In the genomic region with DNA sequence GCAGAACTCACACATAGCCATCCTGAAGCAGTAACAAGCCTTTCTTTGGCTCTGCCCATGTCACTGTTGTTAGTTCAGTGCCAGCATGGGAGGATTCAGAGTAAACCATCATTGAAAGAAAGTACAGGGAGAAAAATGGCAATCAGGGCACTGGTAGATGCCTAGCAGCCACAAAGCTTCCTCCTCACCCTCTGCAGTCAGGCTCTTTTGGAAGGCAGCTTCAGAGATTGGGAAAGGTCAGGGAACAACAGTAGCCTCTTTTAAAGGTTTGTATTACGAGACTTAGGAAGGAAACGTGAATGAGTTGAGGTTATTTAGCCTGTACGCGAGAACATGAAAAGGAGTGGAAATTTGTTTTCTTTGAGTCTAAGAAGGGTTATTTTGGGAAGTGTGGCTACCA, we compare ENCODE assay signal across 18 cellular contexts. TPM values are rescaled to one million over a fixed set of nuclear protein-coding genes. Genes with fewer than 3 reads are reported as not detected.
A peak's percentile ranks its signal among the peaks of the same experiment; 100 is the strongest.
DNase-seq lines count a peak whose midpoint lies in the region; ATAC-seq and TF ChIP-seq lines count a peak whose summit lies in the region.
"Had no signal": no experiment of that assay in that cellular context is flagged by ENCODE, and none has a peak within 500 bp of the region (broad histone marks: within the 10 kb centered on the region; RNA-seq: fewer than 3 reads in every experiment).

No MANE protein-coding gene starts in this region.

- TF ChIP-seq CTCF in Panc1 (IDR thresholded peaks at IDR 0.05) = no peak
- TF ChIP-seq CTCF in fibroblast of villous mesenchyme (IDR thresholded peaks at IDR 0.05; ENCODE audit: insufficient read depth, low read depth, low read length) = no peak
- no peak for TF ChIP-seq CTCF in neural crest cell (conservative IDR thresholded peaks at IDR 0.05)
- TF ChIP-seq CTCF in brain microvascular endothelial cell (IDR thresholded peaks at IDR 0.05; ENCODE audit: low read depth, low read length, missing control alignments) = no peak

- H3K27me3 ChIP-seq in BLaER1 = no peaks in the 10 kb centered on the region
- no peaks in the 10 kb centered on the region for H3K27me3 ChIP-seq in Panc1 (ENCODE audit: control insufficient read depth, insufficient read depth, low read length)
- H3K27me3 ChIP-seq in brain microvascular endothelial cell (replicated peaks) = no peaks in the 10 kb centered on the region
- H3K27me3 ChIP-seq: colonic mucosa, sigmoid colon had no signal

- H3K9me3 ChIP-seq in BLaER1 = no peaks in the 10 kb centered on the region
- no peaks in the 10 kb centered on the region for H3K9me3 ChIP-seq in Panc1 (ENCODE audit: control insufficient read depth, insufficient read depth, low read depth, low read length)
- H3K9me3 ChIP-seq: colonic mucosa, sigmoid colon had no signal

- intact Hi-C loops in Panc1 (cut with micrococcal nuclease; ENCODE audit: unreplicated experiment) = no loop called here

- H3K27ac Mint-ChIP-seq in neural crest cell (ENCODE audit: unreplicated experiment) = peak overlapping the region; percentile 90
- H3K27ac Mint-ChIP-seq: activated T-helper 17 cell treated with anti-CD3 and anti-CD28 coated beads, Interleukin-2, amount 50 U/mL, for 72 hours; T-helper 2 cell treated with Interferon-gamma antibody and Interleukin-4, amounts not matched to agents 5 μg/mL and 100 μg/mL, for 36 hours had no signal

- H3K9ac ChIP-seq in BLaER1 = no peak overlapping the region

- peak overlapping the region; percentile 12 for H3K4me2 ChIP-seq in BLaER1

- H3K27ac ChIP-seq in BLaER1 (no peak overlapping the region), Panc1 (ENCODE audit: low read length) (no peak overlapping the region), brain microvascular endothelial cell (no peak overlapping the region)
- H3K27ac ChIP-seq: colonic mucosa had no signal

- no peaks in the 10 kb centered on the region for H3K27me3 Mint-ChIP-seq in neural crest cell (ENCODE audit: low read depth)
- H3K27me3 Mint-ChIP-seq: activated T-helper 17 cell treated with anti-CD3 and anti-CD28 coated beads, Interleukin-2, amount 50 U/mL, for 72 hours had no signal

- CTCF ChIA-PET in Panc1 (lab: Charles Lee) = no interaction called here

- no peaks in the 10 kb centered on the region for H3K9me3 Mint-ChIP-seq in neural crest cell
- H3K9me3 Mint-ChIP-seq: activated T-helper 17 cell treated with anti-CD3 and anti-CD28 coated beads, Interleukin-2, amount 50 U/mL, for 72 hours; T-helper 2 cell treated with Interferon-gamma antibody and Interleukin-4, amounts not matched to agents 5 μg/mL and 100 μg/mL, for 36 hours had no signal

- no peak for DNase-seq in Panc1 (ENCODE audit: low read depth, low spot score)
- peak; percentile 7 for DNase-seq in fibroblast of villous mesenchyme (ENCODE audit: low read depth)
- DNase-seq in neural crest cell (ENCODE audit: low read depth, low spot score) = no peak
- DNase-seq in brain microvascular endothelial cell = no peak
- DNase-seq in SIG-M5 (lab: John Stamatoyannopoulos, UW) = no peak
- DNase-seq: activated CD8-positive, alpha-beta memory T cell treated with anti-CD3 and anti-CD28 coated beads for 24 hours; amniotic stem cell; colonic mucosa; H7; NCI-H146; NCI-H510A; sigmoid colon; stimulated activated CD4-positive, alpha-beta T cell treated with anti-CD3 and anti-CD28 coated beads, Interleukin-2, amount 100 ng/mL, for 24 hours had no signal

- H3K4me1 ChIP-seq in BLaER1 (peaks cover 35% of the 10 kb centered on the region), Panc1 (ENCODE audit: control insufficient read depth, insufficient read depth, low read length) (no peaks in the 10 kb centered on the region)
- H3K4me1 ChIP-seq: colonic mucosa had no signal

- POLR2A ChIA-PET in Panc1 (lab: Charles Lee) = no interaction called here

- peaks cover 17% of the 10 kb centered on the region for H3K4me1 Mint-ChIP-seq in neural crest cell
- H3K4me1 Mint-ChIP-seq: activated T-helper 17 cell treated with anti-CD3 and anti-CD28 coated beads, Interleukin-2, amount 50 U/mL, for 72 hours had no signal

- H3K4me3 Mint-ChIP-seq in neural crest cell = no peak overlapping the region
- H3K4me3 Mint-ChIP-seq: activated T-helper 17 cell treated with anti-CD3 and anti-CD28 coated beads, Interleukin-2, amount 50 U/mL, for 72 hours; T-helper 2 cell treated with Interferon-gamma antibody and Interleukin-4, amounts not matched to agents 5 μg/mL and 100 μg/mL, for 36 hours had no signal

- H3K36me3 Mint-ChIP-seq in neural crest cell (ENCODE audit: low read depth) = no peaks in the 10 kb centered on the region

- in situ Hi-C loops in Panc1 (cut with HindIII; ENCODE audit: low pct_unique_long_range_greater_than_20kb, low sequenced_read_pairs) = no loop called here
- in situ Hi-C loops in brain microvascular endothelial cell (cut with HindIII; ENCODE audit: low pct_ligation_motif_present, low sequenced_read_pairs) = no loop called here

- ATAC-seq in Panc1 = 0 out of 2 replicates have a peak, but pooled peaks have one; percentile 12
- ATAC-seq in GM21447 (IDR thresholded peaks at IDR 0.05; ENCODE audit: unreplicated experiment) = no peak
- ATAC-seq in GM19452 (IDR thresholded peaks at IDR 0.05; ENCODE audit: unreplicated experiment) = no peak
- ATAC-seq: activated T-helper 17 cell treated with anti-CD3 and anti-CD28 coated beads, Interleukin-2, amount 50 U/mL, for 72 hours had no signal

- no peak overlapping the region for H3K4me3 ChIP-seq in BLaER1
- H3K4me3 ChIP-seq in Panc1 (ENCODE audit: low read depth in 2 of 2, low read length in 2 of 2) = no peak overlapping the region
- no peak overlapping the region for H3K4me3 ChIP-seq in fibroblast of villous mesenchyme (ENCODE audit: low read depth, low read length)
- no peak overlapping the region for H3K4me3 ChIP-seq in brain microvascular endothelial cell (ENCODE audit: low read depth, low read length)
- H3K4me3 ChIP-seq: colonic mucosa, sigmoid colon had no signal

- H4K20me1 ChIP-seq in BLaER1 = 0 out of 2 replicates have a peak, but pooled peaks cover 5% of the 10 kb centered on the region

- H3K36me3 ChIP-seq in BLaER1 (peaks cover 15% of the 10 kb centered on the region; the same call in 1 of the 2 replicates), Panc1 (ENCODE audit: control insufficient read depth, insufficient read depth, low read length) (no peaks in the 10 kb centered on the region), brain microvascular endothelial cell (replicated peaks) (no peaks in the 10 kb centered on the region)
- H3K36me3 ChIP-seq: colonic mucosa, sigmoid colon had no signal

- BruUV-seq in Panc1 (replicated peaks; lab: Mats Ljungman, UMichigan) = no TSS peak

RNA-seq across cellular contexts. Expression of a gene that starts 15.9 kb away (rescaled TPM):
- total RNA-seq in Panc1 (2021; ENCODE audit: unreplicated experiment) (41.5 TPM), fibroblast of villous mesenchyme (14.2 and 16.8 TPM in 2 replicates), neural crest cell (45.0 and 47.6 TPM in 2 replicates)
- polyA plus RNA-seq in Panc1 (2012; ENCODE audit: insufficient read length) = 43.6 TPM

RNA-seq across cellular contexts. Expression of a gene that starts 22.2 kb away (rescaled TPM):
- total RNA-seq in Panc1 (2021; ENCODE audit: unreplicated experiment) (0.59 TPM), fibroblast of villous mesenchyme (0.32 and 1.3 TPM in 2 replicates), neural crest cell (1.8 and 1.9 TPM in 2 replicates)
- not detected for polyA plus RNA-seq in Panc1 (2012; ENCODE audit: insufficient read length)
